8 cellular contexts compared by ENCODE assay signal in the genomic region with DNA sequence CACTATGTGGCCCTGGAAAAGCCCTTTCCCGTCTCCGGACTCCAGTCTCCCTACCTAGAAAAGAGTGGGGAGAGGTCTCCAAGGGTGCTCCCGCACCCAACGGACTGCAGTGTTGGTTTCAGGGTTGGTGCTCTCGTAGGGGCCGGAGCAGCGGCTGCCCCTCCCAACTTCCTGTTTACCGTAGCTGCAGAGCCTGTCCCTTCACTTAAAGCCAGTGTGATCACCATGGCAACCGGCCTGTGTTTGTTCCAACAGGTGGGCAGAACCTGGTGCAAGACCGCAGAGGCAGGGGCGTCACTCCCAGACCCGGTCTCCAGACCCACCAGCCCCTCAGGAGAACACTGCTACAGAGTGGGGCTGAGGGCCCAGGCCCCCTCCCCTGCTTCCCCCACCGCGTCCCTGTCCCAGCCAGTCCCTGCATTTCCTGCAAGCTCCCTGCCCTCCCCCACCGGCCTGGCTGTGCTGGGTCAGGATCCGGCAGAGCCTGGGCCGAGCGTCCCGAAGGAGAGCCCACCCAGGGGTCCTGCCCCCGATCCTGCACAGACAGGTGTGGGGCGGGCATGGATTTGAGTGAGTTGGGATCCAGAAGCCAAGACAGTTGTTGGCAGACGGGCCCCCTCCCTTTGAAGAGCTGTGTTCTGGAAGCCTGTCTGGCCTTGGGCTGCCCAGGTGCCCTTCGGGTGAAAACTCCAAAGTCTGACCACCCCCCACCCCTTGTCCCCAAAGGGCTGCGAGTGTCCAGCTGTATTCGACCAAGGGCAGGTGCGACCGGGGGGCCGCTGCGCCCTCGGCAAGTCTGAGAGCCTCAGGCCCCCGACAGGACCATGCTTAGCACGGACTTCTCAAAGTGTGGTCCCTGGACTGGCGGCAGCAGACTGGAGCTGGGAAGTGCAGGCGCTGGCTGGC. TPM values are rescaled to one million over a fixed set of nuclear protein-coding genes. Genes with fewer than 3 reads are reported as not detected.
DNase-seq lines count a peak whose midpoint lies in the region; ATAC-seq and TF ChIP-seq lines count a peak whose summit lies in the region.

No MANE protein-coding gene starts in this region.

- peak overlapping the region; percentile 33 for H3K27ac ChIP-seq in CD8-positive, alpha-beta T cell (ENCODE audit: low read depth, low read length)
- H3K27ac ChIP-seq in heart left ventricle = peak overlapping the region in 10 of 12 donors; percentile 30 to 83 (median 63)
- H3K27ac ChIP-seq in rectal smooth muscle tissue (ENCODE audit: low read depth, low read length) = no peak overlapping the region

- CTCF ChIA-PET in CD8-positive, alpha-beta T cell (lab: Charles Lee) = interaction anchor here (1.0 kb wide), 1 partner anchor 31 kb away, joined by 4 read pairs; no protein-coding TSS in a partner anchor

- H3K4me3 ChIP-seq in CD8-positive, alpha-beta T cell (ENCODE audit: low read depth, low read length) = peak overlapping the region; percentile 11
- peak overlapping the region in 11 of 12 donors; percentile 41 to 65 (median 57) for H3K4me3 ChIP-seq in heart left ventricle
- peak overlapping the region; percentile 45 for H3K4me3 ChIP-seq in rectal smooth muscle tissue (ENCODE audit: low read length)

- ATAC-seq in CD8-positive, alpha-beta T cell = peak; percentile 27
- ATAC-seq in GM19397 (IDR thresholded peaks at IDR 0.05; ENCODE audit: unreplicated experiment) (peak; percentile 49), heart left ventricle (peak; percentile 19 to 76 (median 46)), GM19328 (IDR thresholded peaks at IDR 0.05; ENCODE audit: unreplicated experiment) (no peak), HG03280 (IDR thresholded peaks at IDR 0.05; ENCODE audit: unreplicated experiment) (no peak)
- no peak for ATAC-seq in activated T-cell treated with anti-CD3 and anti-CD28 coated beads, Interleukin-2, amount 50 U/mL, for 4 hours

- no peaks in the 10 kb centered on the region for H3K36me3 Mint-ChIP-seq in CD8-positive, alpha-beta T cell
- no peaks in the 10 kb centered on the region for H3K36me3 Mint-ChIP-seq in activated T-cell treated with anti-CD3 and anti-CD28 coated beads, Interleukin-2, amount 50 U/mL, for 4 hours (ENCODE audit: insufficient read depth)

- H3K27me3 ChIP-seq in CD8-positive, alpha-beta T cell (ENCODE audit: insufficient read depth, low read length) = peaks cover 37% of the 10 kb centered on the region
- H3K27me3 ChIP-seq in heart left ventricle (peaks cover 8 to 47% (median 30%) of the 10 kb centered on the region in 9 donors), rectal smooth muscle tissue (ENCODE audit: control insufficient read depth, insufficient read depth, low read length) (peaks cover 35% of the 10 kb centered on the region)

- POLR2A ChIA-PET in CD8-positive, alpha-beta T cell (lab: Charles Lee) = interaction anchor here (1.1 to 2.6 kb wide), 4 partner anchors 10 to 31 kb away, joined by 4 to 7 read pairs (median 7); a partner anchor contains a TSS

- H3K36me3 ChIP-seq in CD8-positive, alpha-beta T cell (ENCODE audit: insufficient read depth, low read length) = no peaks in the 10 kb centered on the region
- H3K36me3 ChIP-seq in heart left ventricle (no peaks in the 10 kb centered on the region), rectal smooth muscle tissue (ENCODE audit: control insufficient read depth, insufficient read depth, low read length) (no peaks in the 10 kb centered on the region)

- peak in 6 of 7 experiments; percentile 34 to 68 (median 47) for DNase-seq in CD8-positive, alpha-beta T cell
- DNase-seq in NCI-H2196 (lab: John Stamatoyannopoulos, UW; ENCODE audit: unreplicated experiment) = peak; percentile 93
- DNase-seq in activated T-cell treated with anti-CD3 and anti-CD28 coated beads, Interleukin-2, amount 50 U/mL, for 4 hours = no peak
- peak; percentile 62 to 80 (median 73) for DNase-seq in heart left ventricle

- intact Hi-C loops in CD8-positive, alpha-beta T cell (cut with DNase I, micrococcal nuclease) = no loop called here
- intact Hi-C loops in heart left ventricle (cut with DNase I) = no loop called here

- 4 to 5% (median 4%) methylated on average over 22 to 34 of the region's 34 CpGs for WGBS in heart left ventricle, 4 donors

- no peaks in the 10 kb centered on the region for H3K9me3 Mint-ChIP-seq in CD8-positive, alpha-beta T cell
- no peaks in the 10 kb centered on the region for H3K9me3 Mint-ChIP-seq in activated T-cell treated with anti-CD3 and anti-CD28 coated beads, Interleukin-2, amount 50 U/mL, for 4 hours

- peaks cover 32% of the 10 kb centered on the region for H3K4me1 ChIP-seq in CD8-positive, alpha-beta T cell (ENCODE audit: insufficient read depth, low read length)
- H3K4me1 ChIP-seq in heart left ventricle (peaks cover 0 to 45% (median 25%) of the 10 kb centered on the region in 12 donors), rectal smooth muscle tissue (ENCODE audit: control insufficient read depth, insufficient read depth, low read length) (no peaks in the 10 kb centered on the region)

- H3K27me3 Mint-ChIP-seq in CD8-positive, alpha-beta T cell (ENCODE audit: low read depth) = peaks cover 7% of the 10 kb centered on the region
- peaks cover 18% of the 10 kb centered on the region for H3K27me3 Mint-ChIP-seq in activated T-cell treated with anti-CD3 and anti-CD28 coated beads, Interleukin-2, amount 50 U/mL, for 4 hours (ENCODE audit: low read depth)

- no peaks in the 10 kb centered on the region for H3K9me3 ChIP-seq in CD8-positive, alpha-beta T cell (ENCODE audit: low read length)
- H3K9me3 ChIP-seq in heart left ventricle = peaks cover 0 to 6% (median 0%) of the 10 kb centered on the region in 12 donors

- TF ChIP-seq CTCF in CD8-positive, alpha-beta T cell (IDR thresholded peaks at IDR 0.05) = no peak
- no peak for TF ChIP-seq CTCF in heart left ventricle (IDR thresholded peaks at IDR 0.05)

- no peak overlapping the region for H3K9ac ChIP-seq in rectal smooth muscle tissue (ENCODE audit: low read length)

- TF ChIP-seq POLR2A in heart left ventricle (IDR thresholded peaks at IDR 0.05) = peak in 1 of 2 donors; percentile 40

- peak overlapping the region; percentile 52 for H3K27ac Mint-ChIP-seq in CD8-positive, alpha-beta T cell

- peak overlapping the region; percentile 75 for H3K4me3 Mint-ChIP-seq in CD8-positive, alpha-beta T cell
- H3K4me3 Mint-ChIP-seq in activated T-cell treated with anti-CD3 and anti-CD28 coated beads, Interleukin-2, amount 50 U/mL, for 4 hours = peak overlapping the region; percentile 66

- peaks cover 12% of the 10 kb centered on the region for H3K4me1 Mint-ChIP-seq in CD8-positive, alpha-beta T cell (ENCODE audit: low read depth)
- peaks cover 16% of the 10 kb centered on the region for H3K4me1 Mint-ChIP-seq in activated T-cell treated with anti-CD3 and anti-CD28 coated beads, Interleukin-2, amount 50 U/mL, for 4 hours (ENCODE audit: low read depth)

RNA-seq across cellular contexts. Expression of a gene that starts 1.5 kb away (rescaled TPM):
- total RNA-seq in CD8-positive, alpha-beta T cell = 10 to 100 TPM; 13.8 to 18.3 TPM
- total RNA-seq in activated T-cell treated with anti-CD3 and anti-CD28 coated beads, Interleukin-2, amount 50 U/mL, for 4 hours = under 1 TPM; 0.08 to 0.24 (median 0.16) TPM
- total RNA-seq in heart left ventricle = 1 to 10 TPM in 8 of 9 donors, under 1 TPM in 1; 0.88 to 4.0 (median 2.6) TPM
- 1 to 10 TPM; 1.7 to 2.6 TPM for polyA plus RNA-seq in heart left ventricle

RNA-seq across cellular contexts. Expression of a gene that starts 19.7 kb away (rescaled TPM):
- total RNA-seq in CD8-positive, alpha-beta T cell = 10 to 100 TPM; 21.6 to 22.7 TPM
- total RNA-seq in activated T-cell treated with anti-CD3 and anti-CD28 coated beads, Interleukin-2, amount 50 U/mL, for 4 hours = 100 to 1,000 TPM; 108 to 133 (median 112) TPM
- 100 to 1,000 TPM in 1 of 9 donors, 10 to 100 TPM in 8; 46.3 to 108 (median 58.9) TPM for total RNA-seq in heart left ventricle
- 10 to 100 TPM; 60.0 to 75.4 TPM for polyA plus RNA-seq in heart left ventricle

RNA-seq across cellular contexts. Expression of a gene that starts 19.8 kb away (rescaled TPM):
- 10 to 100 TPM; 30.7 to 31.9 TPM for total RNA-seq in CD8-positive, alpha-beta T cell
- 10 to 100 TPM; 21.8 to 27.4 (median 23.1) TPM for total RNA-seq in activated T-cell treated with anti-CD3 and anti-CD28 coated beads, Interleukin-2, amount 50 U/mL, for 4 hours
- 10 to 100 TPM; 25.4 to 54.2 (median 31.0) TPM for total RNA-seq in heart left ventricle
- polyA plus RNA-seq in heart left ventricle = 10 to 100 TPM; 31.9 to 45.0 TPM

RNA-seq across cellular contexts. Expression of a gene that starts 22.5 kb away (rescaled TPM):
- total RNA-seq in CD8-positive, alpha-beta T cell = 100 to 1,000 TPM; 285 to 294 TPM
- 100 to 1,000 TPM; 234 to 251 (median 247) TPM for total RNA-seq in activated T-cell treated with anti-CD3 and anti-CD28 coated beads, Interleukin-2, amount 50 U/mL, for 4 hours
- 100 to 1,000 TPM in 2 of 9 donors, 10 to 100 TPM in 7; 59.3 to 105 (median 85.9) TPM for total RNA-seq in heart left ventricle
- 10 to 100 TPM; 67.2 to 73.4 TPM for polyA plus RNA-seq in heart left ventricle

Comparison
In these comparisons a context has a peak if more than half of its experiments do, and no peak if none do; other contexts are left out.
1. ATAC-seq: peak in CD8-positive, alpha-beta T cell (single experiment), GM19397 (single experiment) and heart left ventricle (4 of 4); none in activated T-cell treated with anti-CD3 and anti-CD28 coated beads, Interleukin-2, amount 50 U/mL, for 4 hours (0 of 2), GM19328 (single experiment) and HG03280 (single experiment).
2. Peak in every context shown above with its lines, with median percentiles within 50 percentile points of each other: H3K4me3 ChIP-seq.